1 cellular context compared by ENCODE assay signal in genomic region chr1:48595613-48596012, GRCh38.
TF ChIP-seq lines count a peak whose summit lies in the region.

No MANE protein-coding gene starts in this region.

TF ChIP-seq in H1, 55 proteins besides CTCF, POLR2A, EP300 and RAD21:
- TF ChIP-seq JUN (IDR thresholded peaks at IDR 0.05; ENCODE audit: low read depth, low read length) (no peak), PHF8 (conservative IDR thresholded peaks at IDR 0.05; ENCODE audit: low read depth, low read length) (no peak), RBBP5 (IDR thresholded peaks at IDR 0.05; ENCODE audit: borderline replicate concordance, low read depth, low read length) (no peak), CHD2 (IDR thresholded peaks at IDR 0.05; ENCODE audit: low read length) (no peak), BCL11A (IDR thresholded peaks at IDR 0.05; ENCODE audit: low read depth in 2 of 2, low read length in 2 of 2) (no peak), YY1 (IDR thresholded peaks at IDR 0.05; ENCODE audit: low read depth, low read length) (no peak), TAF7 (optimal IDR thresholded peaks at IDR 0.05; ENCODE audit: borderline replicate concordance, low read depth, low read length) (no peak), KDM1A (IDR thresholded peaks at IDR 0.05; ENCODE audit: borderline replicate concordance, low read length) (no peak)
